In the genomic region with DNA sequence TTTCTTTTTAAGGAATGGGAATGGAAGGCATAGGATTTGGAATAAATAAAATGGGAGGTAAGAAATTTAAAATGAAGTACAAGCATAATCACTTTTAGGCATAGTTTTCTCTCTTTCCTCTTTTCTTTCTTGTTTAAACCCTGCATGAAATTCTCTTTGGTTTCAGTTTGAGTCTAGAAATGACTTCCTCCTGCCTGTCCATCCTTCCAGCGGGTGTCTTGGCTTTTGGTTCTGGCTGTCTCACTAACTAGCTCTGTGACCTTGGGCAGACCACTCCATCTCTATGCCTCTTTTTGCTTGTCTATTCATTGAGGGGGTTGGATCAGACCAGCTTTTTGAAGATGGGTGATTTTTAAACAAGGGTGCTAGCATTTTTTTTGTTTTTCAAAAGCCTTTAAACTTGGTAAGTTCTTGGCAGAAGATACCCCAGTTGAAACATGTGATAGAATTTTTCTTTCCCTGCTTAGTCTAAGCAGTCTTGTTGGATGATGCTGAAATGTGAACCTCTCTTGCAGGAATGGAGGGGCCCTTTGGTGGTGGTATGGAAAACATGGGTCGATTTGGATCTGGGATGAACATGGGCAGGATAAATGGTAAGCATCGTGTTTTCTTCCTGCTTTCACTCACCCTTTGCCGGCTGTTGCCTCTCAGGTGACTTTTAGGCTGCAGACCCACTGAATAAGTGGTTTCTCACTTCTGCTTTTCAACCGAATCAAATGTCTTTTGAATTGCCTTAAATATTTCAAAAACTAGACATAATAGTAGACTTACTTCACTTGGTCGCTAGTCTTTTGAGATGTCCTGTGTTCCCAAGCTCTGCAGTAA, we compare ENCODE assay signal across 12 cellular contexts. TPM values are rescaled to one million over a fixed set of nuclear protein-coding genes. Genes with fewer than 3 reads are reported as not detected.
DNase-seq lines count a peak whose midpoint lies in the region; ATAC-seq, FAIRE-seq and TF ChIP-seq lines count a peak whose summit lies in the region.
"Had no signal": no experiment of that assay in that cellular context is flagged by ENCODE, and none has a peak within 500 bp of the region (broad histone marks: within the 10 kb centered on the region; RNA-seq: fewer than 3 reads in every experiment).

No MANE protein-coding gene starts in this region.

- H3K27ac ChIP-seq in mesenchymal stem cell (ENCODE audit: low read length, poor library complexity, severe bottlenecking), result no peak overlapping the region

- H3K36me3 ChIP-seq in mesenchymal stem cell (ENCODE audit: control insufficient read depth in 1 of 2, insufficient read depth in 2 of 2, low read depth in 1 of 2, low read length in 2 of 2), result peaks cover 78 to 91% of the 10 kb centered on the region in 2 experiments

- H2BK120ac ChIP-seq in mesenchymal stem cell (ENCODE audit: low read depth, low read length), result no peak overlapping the region

- no peak overlapping the region for H3K18ac ChIP-seq in mesenchymal stem cell (ENCODE audit: low read depth in 1 of 2, low read length in 2 of 2)

- 94% methylated on average over 6 of the region's 6 CpGs for WGBS in mesenchymal stem cell

- FAIRE-seq in GM12892 (lab: Jason Lieb, UNC), result peak; percentile 91

- H3K9ac ChIP-seq in mesenchymal stem cell (ENCODE audit: low read length), result no peak overlapping the region

- no peak overlapping the region for H4K8ac ChIP-seq in mesenchymal stem cell (ENCODE audit: low read length)

- H3K4me3 Mint-ChIP-seq in immature natural killer cell, result no peak overlapping the region

- peaks cover 18 to 54% (median 32%) of the 10 kb centered on the region in 3 donors for H3K36me3 Mint-ChIP-seq in immature natural killer cell

- no peak overlapping the region for H2BK12ac ChIP-seq in mesenchymal stem cell (ENCODE audit: low read length in 2 of 2)

- ATAC-seq in GM21390 (IDR thresholded peaks at IDR 0.05; ENCODE audit: unreplicated experiment), result peak; percentile 72

- peaks cover 23% of the 10 kb centered on the region for H3K79me1 ChIP-seq in mesenchymal stem cell (replicated peaks; ENCODE audit: low read length, poor library complexity, severe bottlenecking)

- H4K91ac ChIP-seq in mesenchymal stem cell (ENCODE audit: low read length), result no peak overlapping the region

- H3K14ac ChIP-seq in mesenchymal stem cell (ENCODE audit: low read length in 2 of 2), result no peak overlapping the region

- H3K4me2 ChIP-seq in mesenchymal stem cell (ENCODE audit: low read length, poor library complexity, severe bottlenecking), result no peak overlapping the region

- peak overlapping the region in 4 of 6 donors; percentile 20 to 78 (median 68) for H3K27ac Mint-ChIP-seq in immature natural killer cell

- peaks cover 27 to 43% of the 10 kb centered on the region in 2 donors for H3K4me1 Mint-ChIP-seq in immature natural killer cell

- TF ChIP-seq POLR2A in GM12892 (IDR thresholded peaks at IDR 0.05; ENCODE audit: low read depth, low read length), result no peak

- peaks cover 0 to 12% (median 9%) of the 10 kb centered on the region in 3 donors for H3K27me3 Mint-ChIP-seq in immature natural killer cell (ENCODE audit: low read depth in 3 of 3)

- H3K9me3 ChIP-seq in mesenchymal stem cell (ENCODE audit: control insufficient read depth, low read length), result no peaks in the 10 kb centered on the region

- H3K4ac ChIP-seq in mesenchymal stem cell (ENCODE audit: low read depth in 1 of 2, low read length in 2 of 2), result no peak overlapping the region

- no peak overlapping the region for H3K4me3 ChIP-seq in mesenchymal stem cell (ENCODE audit: insufficient read depth in 1 of 2, low read depth in 1 of 2, low read length in 2 of 2)

- no peaks in the 10 kb centered on the region for H3K9me3 Mint-ChIP-seq in immature natural killer cell

- no peak overlapping the region for H2AK5ac ChIP-seq in mesenchymal stem cell (ENCODE audit: low read length, severe bottlenecking)

- peaks cover 2% of the 10 kb centered on the region for H3K4me1 ChIP-seq in mesenchymal stem cell (ENCODE audit: control insufficient read depth, insufficient read depth, low read depth, low read length)

- no peak overlapping the region for H2BK5ac ChIP-seq in mesenchymal stem cell (ENCODE audit: low read depth, low read length, poor library complexity, severe bottlenecking)

- no peak overlapping the region for H3K23ac ChIP-seq in mesenchymal stem cell (ENCODE audit: low read length in 2 of 2)

- no peak for DNase-seq in GM12892 (ENCODE audit: insufficient read length)
- DNase-seq in NAMALWA (ENCODE audit: low spot score), result peak; percentile 72
- no peak for DNase-seq in immature natural killer cell
- DNase-seq in mesenchymal stem cell, result no peak
- no peak for DNase-seq in middle frontal gyrus (ENCODE audit: extremely low spot score, low spot score)
- no peak for DNase-seq in HuH-7.5 (ENCODE audit: low spot score)
- no peak for DNase-seq in activated CD4-positive, alpha-beta T cell treated with anti-CD3 and anti-CD28 coated beads for 4 hours
- DNase-seq: DMS79, foreskin fibroblast, NCI-H510A treated with DMSO at 0.1 percent for 48 hours, WERI-Rb-1 had no signal

- H3K27me3 ChIP-seq in mesenchymal stem cell (ENCODE audit: control insufficient read depth in 1 of 2, insufficient read depth in 1 of 2, low read length in 2 of 2), result no peaks in the 10 kb centered on the region

- H2BK15ac ChIP-seq in mesenchymal stem cell (ENCODE audit: low read depth, poor library complexity, severe bottlenecking), result no peak overlapping the region

- H2AFZ ChIP-seq in mesenchymal stem cell (ENCODE audit: low read depth, low read length), result no peak overlapping the region

RNA-seq across cellular contexts. Expression of gene PRAM1, which starts 28.6 kb away (rescaled TPM):
- 0.15 TPM for polyA plus RNA-seq in GM12892 (2012; ENCODE audit: missing spikeins)
- polyA plus RNA-seq in immature natural killer cell, result 1 to 10 TPM; 1.9 to 3.7 (median 2.5) TPM
- 0.03 TPM for polyA plus RNA-seq in mesenchymal stem cell (2013, experiment 1 of 2)
- polyA plus RNA-seq in mesenchymal stem cell (2013, experiment 2 of 2), result not detected

RNA-seq across cellular contexts. Expression of gene HNRNPM, which starts 29.1 kb away (rescaled TPM):
- polyA plus RNA-seq in GM12892 (2012; ENCODE audit: missing spikeins), result 159 TPM
- polyA plus RNA-seq in immature natural killer cell, result 100 to 1,000 TPM; 163 to 287 (median 209) TPM
- polyA plus RNA-seq in mesenchymal stem cell (2013, experiment 1 of 2), result 84.5 TPM
- 82.9 TPM for polyA plus RNA-seq in mesenchymal stem cell (2013, experiment 2 of 2)

RNA-seq across cellular contexts. Expression of gene ZNF414, which starts 40.1 kb away (rescaled TPM):
- 2.7 TPM for polyA plus RNA-seq in GM12892 (2012; ENCODE audit: missing spikeins)
- polyA plus RNA-seq in immature natural killer cell, result 10 to 100 TPM in 1 of 3 donors, 1 to 10 TPM in 2; 6.0 to 20.8 (median 8.3) TPM
- 21.2 TPM for polyA plus RNA-seq in mesenchymal stem cell (2013, experiment 1 of 2)
- polyA plus RNA-seq in mesenchymal stem cell (2013, experiment 2 of 2), result 19.1 TPM
